In the genomic region with DNA sequence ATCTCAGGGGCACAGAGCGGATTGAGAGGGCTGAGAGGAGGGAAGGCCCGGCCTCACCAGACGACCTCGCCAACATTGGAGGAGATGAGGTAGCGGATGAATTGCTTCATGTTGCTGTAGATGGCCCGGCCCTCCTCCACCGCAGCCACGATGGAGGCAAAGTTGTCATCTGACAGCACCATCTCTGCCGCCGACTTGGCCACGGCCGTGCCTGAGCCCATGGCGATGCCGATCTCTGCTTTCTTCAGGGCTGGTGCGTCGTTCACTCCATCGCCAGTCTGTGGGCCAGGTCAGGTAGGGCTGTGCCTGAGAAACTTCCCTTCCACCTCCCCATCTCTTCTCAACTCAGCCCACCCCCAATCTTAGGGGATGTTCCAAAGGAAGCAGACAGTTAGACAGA, we compare ENCODE assay signal across 23 cellular contexts. TPM values are rescaled to one million over a fixed set of nuclear protein-coding genes. Genes with fewer than 3 reads are reported as not detected.
"Had no signal": no experiment of that assay in that cellular context is flagged by ENCODE, and none has a peak within 500 bp of the region (broad histone marks: within the 10 kb centered on the region; RNA-seq: fewer than 3 reads in every experiment).

No MANE protein-coding gene starts in this region.

- H3K27ac ChIP-seq: ascending aorta, left ventricle myocardium inferior, pancreas, psoas muscle, right atrium auricular region, tibial artery had no signal

- H3K4me1 ChIP-seq: ascending aorta, pancreas, psoas muscle, right atrium auricular region, tibial artery had no signal

- H3K4me3 ChIP-seq: ascending aorta, left ventricle myocardium inferior, pancreas, psoas muscle, right atrium auricular region, tibial artery had no signal

- H3K27me3 Mint-ChIP-seq: activated CD4-positive, alpha-beta T cell treated with anti-CD3 and anti-CD28 coated beads, Interleukin-2, amount 10 ng/mL, durations not matched to agents 7 days and 5 days; stimulated activated naive CD8-positive, alpha-beta T cell treated with anti-CD3 and anti-CD28 coated beads, Interleukin-15, Interleukin-2, amounts not matched to agents 100 ng/mL and 50 ng/mL, for 24 hours had no signal

- DNase-seq: activated CD4-positive, alpha-beta T cell treated with anti-CD3 and anti-CD28 coated beads, Interleukin-2, amount 10 ng/mL, durations not matched to agents 7 days and 5 days; activated CD4-positive, CD25-positive, alpha-beta regulatory T cell; activated naive CD4-positive, alpha-beta T cell; activated T-cell treated with anti-CD3 and anti-CD28 coated beads, Interleukin-2, amount 50 U/mL, for 1 hour; central memory CD4-positive, alpha-beta T cell; effector memory CD4-positive, alpha-beta T cell; foreskin melanocyte; kidney glomerular epithelial cell; left ventricle myocardium inferior; pancreas; psoas muscle; stimulated activated CD4-positive, alpha-beta T cell treated with anti-CD3 and anti-CD28 coated beads, Interleukin-4, amount 100 ng/mL, for 24 hours; tibial artery had no signal

- H3K36me3 ChIP-seq: right atrium auricular region had no signal

- H3K27ac Mint-ChIP-seq: activated T-helper 2 cell treated with anti-CD3 and anti-CD28 coated beads, Interferon-gamma antibody, Interleukin-2, Interleukin-4, amounts not matched to agents 10 μg/mL and 5 μg/mL and 100 μg/mL, durations not matched to agents 14 hours and 24 hours and 36 hours; mesothelial cell of epicardium; nephron; stimulated activated naive CD8-positive, alpha-beta T cell treated with anti-CD3 and anti-CD28 coated beads, Interleukin-15, Interleukin-2, amounts not matched to agents 100 ng/mL and 50 ng/mL, for 24 hours had no signal

- H3K36me3 Mint-ChIP-seq: mesothelial cell of epicardium had no signal

- H3K9me3 ChIP-seq: ascending aorta, left ventricle myocardium inferior, pancreas, psoas muscle, right atrium auricular region, tibial artery had no signal

- H3K27me3 ChIP-seq: ascending aorta, pancreas, right atrium auricular region, tibial artery had no signal

- H3K4me1 Mint-ChIP-seq: activated CD4-positive, alpha-beta T cell treated with anti-CD3 and anti-CD28 coated beads, Interleukin-2, amount 10 ng/mL, durations not matched to agents 7 days and 5 days; mesothelial cell of epicardium; nephron had no signal

- H3K9me3 Mint-ChIP-seq: activated CD4-positive, alpha-beta T cell treated with anti-CD3 and anti-CD28 coated beads, Interleukin-2, amount 10 ng/mL, durations not matched to agents 7 days and 5 days; activated T-helper 2 cell treated with anti-CD3 and anti-CD28 coated beads, Interferon-gamma antibody, Interleukin-2, Interleukin-4, amounts not matched to agents 10 μg/mL and 5 μg/mL and 100 μg/mL, durations not matched to agents 14 hours and 24 hours and 36 hours; mesothelial cell of epicardium; nephron; stimulated activated naive CD8-positive, alpha-beta T cell treated with anti-CD3 and anti-CD28 coated beads, Interleukin-15, Interleukin-2, amounts not matched to agents 100 ng/mL and 50 ng/mL, for 24 hours had no signal

- H3K4me3 Mint-ChIP-seq: activated CD4-positive, alpha-beta T cell treated with anti-CD3 and anti-CD28 coated beads, Interleukin-2, amount 10 ng/mL, durations not matched to agents 7 days and 5 days; mesothelial cell of epicardium; nephron; stimulated activated naive CD8-positive, alpha-beta T cell treated with anti-CD3 and anti-CD28 coated beads, Interleukin-15, Interleukin-2, amounts not matched to agents 100 ng/mL and 50 ng/mL, for 24 hours had no signal

- ATAC-seq: pancreas, psoas muscle, SK-N-SH treated with all-trans-retinoic acid at 6 μM for 48 hours had no signal

RNA-seq across cellular contexts. Expression of a gene that starts 21.1 kb away (rescaled TPM):
- total RNA-seq: ascending aorta, dermis microvascular lymphatic vessel endothelial cell, endothelial cell of umbilical vein, lung microvascular endothelial cell had no signal
- polyA plus RNA-seq: endothelial cell of umbilical vein had no signal

RNA-seq across cellular contexts. Expression of a gene that starts 26.9 kb away (rescaled TPM):
- total RNA-seq: dermis microvascular lymphatic vessel endothelial cell had no signal
